Comparison of ENCODE assay signal across 9 cellular contexts in the genomic region with DNA sequence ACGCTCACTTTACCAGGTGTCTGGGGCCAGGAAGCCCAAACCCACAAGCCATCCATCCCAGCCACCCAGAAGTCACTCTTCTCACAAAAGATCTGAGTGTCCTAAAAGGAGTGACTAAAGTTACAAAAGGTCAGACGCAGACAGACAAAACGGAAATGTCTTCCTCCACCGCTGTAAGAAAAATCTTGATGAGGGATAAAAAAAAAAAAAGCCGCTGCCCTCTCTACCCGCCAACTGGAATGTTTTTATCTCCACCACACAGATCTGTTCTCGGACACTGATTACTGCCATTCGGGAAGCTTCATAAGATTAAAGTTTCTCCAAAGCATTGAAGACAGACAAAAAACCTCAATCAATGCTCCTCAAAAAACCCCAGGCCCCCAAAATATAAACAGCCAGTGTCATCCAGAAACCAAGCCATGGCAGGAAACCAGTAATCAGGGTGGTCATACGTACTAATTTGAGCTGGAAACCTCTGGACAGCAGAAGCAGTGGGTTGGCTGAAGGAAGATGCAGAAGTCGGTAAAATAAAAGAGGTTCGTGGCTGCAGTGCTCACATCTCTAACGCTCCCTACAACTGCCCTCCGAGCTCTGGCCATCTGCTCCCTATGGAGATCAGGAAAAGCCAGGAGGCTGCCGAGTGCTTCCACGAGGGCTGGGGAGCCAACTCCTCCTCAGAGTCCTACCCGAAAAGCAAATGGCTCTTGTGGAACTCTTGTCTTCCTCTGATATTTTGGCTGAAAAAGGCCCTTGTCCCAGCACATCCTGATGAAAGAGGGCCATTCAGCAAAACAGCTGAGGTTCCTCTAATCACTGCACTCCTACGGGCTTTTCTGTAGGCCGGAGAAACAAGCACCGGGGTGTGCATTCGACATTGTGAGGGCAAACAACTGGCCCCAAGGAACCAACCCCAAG. TPM values are rescaled to one million over a fixed set of nuclear protein-coding genes. Genes with fewer than 3 reads are reported as not detected.
DNase-seq lines count a peak whose midpoint lies in the region; ATAC-seq and TF ChIP-seq lines count a peak whose summit lies in the region.
"Had no signal": no experiment of that assay in that cellular context is flagged by ENCODE, and none has a peak within 500 bp of the region (broad histone marks: within the 10 kb centered on the region; RNA-seq: fewer than 3 reads in every experiment).

No MANE protein-coding gene starts in this region.

- POLR2A ChIA-PET in OCI-LY7 (lab: Charles Lee), result no interaction called here

- intact Hi-C loops in activated T-helper 2 cell treated with anti-CD3 and anti-CD28 coated beads, Interferon-gamma antibody, Interleukin-2, Interleukin-4, amounts not matched to agents 10 μg/mL and 5 μg/mL and 100 μg/mL, durations not matched to agents 14 hours and 24 hours and 36 hours (cut with micrococcal nuclease), result loop anchor here (10.0 kb wide), 1 partner anchor 268 kb away; the partner anchor contains the start of genes ALKBH2 and UNG
- intact Hi-C loops in OCI-LY7 (cut with micrococcal nuclease; ENCODE audit: unreplicated experiment), result no loop called here

- H3K36me3 ChIP-seq in OCI-LY7 (ENCODE audit: insufficient read depth, low read length), result peaks cover 5% of the 10 kb centered on the region; the same call in 1 of the 2 replicates

- CTCF ChIA-PET in OCI-LY7 (lab: Charles Lee; ENCODE audit: unreplicated experiment), result interaction anchor here (1.6 kb wide), 1 partner anchor 23 kb away, joined by 14 read pairs; no protein-coding TSS in a partner anchor

- no peaks in the 10 kb centered on the region for H3K9me2 ChIP-seq in OCI-LY7 (ENCODE audit: insufficient read depth, low read length)

- DNase-seq in HFFc6 (no peak), immature natural killer cell (no peak), NCI-H69 (lab: John Stamatoyannopoulos, UW) (no peak), OCI-LY7 (ENCODE audit: low spot score) (no peak), NOMO-1 treated with dmso at 0.1 percent for 144 hours (lab: John Stamatoyannopoulos, UW; ENCODE audit: unreplicated experiment) (no peak)
- no peak for DNase-seq in activated T-helper 2 cell treated with anti-CD3 and anti-CD28 coated beads, Interferon-gamma antibody, Interleukin-2, Interleukin-4, amounts not matched to agents 10 μg/mL and 5 μg/mL and 100 μg/mL, durations not matched to agents 14 hours and 24 hours and 36 hours (ENCODE audit: low spot score)
- DNase-seq in stimulated activated effector memory CD8-positive, alpha-beta T cell treated with anti-CD3 and anti-CD28 coated beads, Interleukin-12 subunit alpha, Interleukin-12 subunit beta, amount 100 ng/mL, for 72 hours (ENCODE audit: low spot score in 2 of 2), result no peak

- no peak; the same call in 1 of the 2 replicates for TF ChIP-seq CTCF in HFFc6 (IDR thresholded peaks at IDR 0.05)
- no peak for TF ChIP-seq CTCF in OCI-LY7 (conservative IDR thresholded peaks at IDR 0.05; ENCODE audit: low read length)

- no peak overlapping the region for H3K4me2 ChIP-seq in OCI-LY7 (ENCODE audit: low read length)

- no TSS peak for BruUV-seq in OCI-LY7 (replicated peaks; lab: Mats Ljungman, UMichigan)

- H3K27ac Mint-ChIP-seq in HFFc6, result peak overlapping the region; percentile 99
- peak overlapping the region; percentile 76 for H3K27ac Mint-ChIP-seq in activated T-helper 2 cell treated with anti-CD3 and anti-CD28 coated beads, Interferon-gamma antibody, Interleukin-2, Interleukin-4, amounts not matched to agents 10 μg/mL and 5 μg/mL and 100 μg/mL, durations not matched to agents 14 hours and 24 hours and 36 hours
- peak overlapping the region; percentile 93 to 97 (median 96) for H3K27ac Mint-ChIP-seq in immature natural killer cell
- peak overlapping the region; percentile 76 for H3K27ac Mint-ChIP-seq in stimulated activated effector memory CD8-positive, alpha-beta T cell treated with anti-CD3 and anti-CD28 coated beads, Interleukin-12 subunit alpha, Interleukin-12 subunit beta, amount 100 ng/mL, for 72 hours

- H3K27me3 Mint-ChIP-seq in HFFc6 (ENCODE audit: insufficient read depth) (peaks cover 4% of the 10 kb centered on the region), immature natural killer cell (ENCODE audit: low read depth in 3 of 3) (peaks cover 0 to 1% (median 0%) of the 10 kb centered on the region in 3 donors)
- no peaks in the 10 kb centered on the region for H3K27me3 Mint-ChIP-seq in activated T-helper 2 cell treated with anti-CD3 and anti-CD28 coated beads, Interferon-gamma antibody, Interleukin-2, Interleukin-4, amounts not matched to agents 10 μg/mL and 5 μg/mL and 100 μg/mL, durations not matched to agents 14 hours and 24 hours and 36 hours (ENCODE audit: low read depth)

- H3K36me3 Mint-ChIP-seq in HFFc6 (ENCODE audit: low read depth) (peaks cover 57% of the 10 kb centered on the region), immature natural killer cell (peaks cover 0 to 3% (median 3%) of the 10 kb centered on the region in 3 donors)
- peaks cover 61% of the 10 kb centered on the region for H3K36me3 Mint-ChIP-seq in activated T-helper 2 cell treated with anti-CD3 and anti-CD28 coated beads, Interferon-gamma antibody, Interleukin-2, Interleukin-4, amounts not matched to agents 10 μg/mL and 5 μg/mL and 100 μg/mL, durations not matched to agents 14 hours and 24 hours and 36 hours (ENCODE audit: low read depth)
- H3K36me3 Mint-ChIP-seq in stimulated activated effector memory CD8-positive, alpha-beta T cell treated with anti-CD3 and anti-CD28 coated beads, Interleukin-12 subunit alpha, Interleukin-12 subunit beta, amount 100 ng/mL, for 72 hours, result peaks cover 97% of the 10 kb centered on the region

- H2AFZ ChIP-seq in OCI-LY7 (ENCODE audit: low read length), result no peak overlapping the region

- H3K4me3 Mint-ChIP-seq in HFFc6 (peak overlapping the region; percentile 86), immature natural killer cell (peak overlapping the region; percentile 77 to 90 (median 78))
- peak overlapping the region; percentile 53 for H3K4me3 Mint-ChIP-seq in activated T-helper 2 cell treated with anti-CD3 and anti-CD28 coated beads, Interferon-gamma antibody, Interleukin-2, Interleukin-4, amounts not matched to agents 10 μg/mL and 5 μg/mL and 100 μg/mL, durations not matched to agents 14 hours and 24 hours and 36 hours (ENCODE audit: low read depth)
- H3K4me3 Mint-ChIP-seq in stimulated activated effector memory CD8-positive, alpha-beta T cell treated with anti-CD3 and anti-CD28 coated beads, Interleukin-12 subunit alpha, Interleukin-12 subunit beta, amount 100 ng/mL, for 72 hours, result peak overlapping the region; percentile 39

- H3K4me1 Mint-ChIP-seq in HFFc6 (ENCODE audit: low read depth) (peaks cover 97% of the 10 kb centered on the region), immature natural killer cell (peaks cover 83 to 96% of the 10 kb centered on the region in 2 donors)
- peaks cover 69% of the 10 kb centered on the region for H3K4me1 Mint-ChIP-seq in activated T-helper 2 cell treated with anti-CD3 and anti-CD28 coated beads, Interferon-gamma antibody, Interleukin-2, Interleukin-4, amounts not matched to agents 10 μg/mL and 5 μg/mL and 100 μg/mL, durations not matched to agents 14 hours and 24 hours and 36 hours (ENCODE audit: low read depth)
- peaks cover 63% of the 10 kb centered on the region for H3K4me1 Mint-ChIP-seq in stimulated activated effector memory CD8-positive, alpha-beta T cell treated with anti-CD3 and anti-CD28 coated beads, Interleukin-12 subunit alpha, Interleukin-12 subunit beta, amount 100 ng/mL, for 72 hours

- H3K9me3 Mint-ChIP-seq in HFFc6 (no peaks in the 10 kb centered on the region), immature natural killer cell (no peaks in the 10 kb centered on the region)
- H3K9me3 Mint-ChIP-seq in activated T-helper 2 cell treated with anti-CD3 and anti-CD28 coated beads, Interferon-gamma antibody, Interleukin-2, Interleukin-4, amounts not matched to agents 10 μg/mL and 5 μg/mL and 100 μg/mL, durations not matched to agents 14 hours and 24 hours and 36 hours, result no peaks in the 10 kb centered on the region
- H3K9me3 Mint-ChIP-seq in stimulated activated effector memory CD8-positive, alpha-beta T cell treated with anti-CD3 and anti-CD28 coated beads, Interleukin-12 subunit alpha, Interleukin-12 subunit beta, amount 100 ng/mL, for 72 hours, result no peaks in the 10 kb centered on the region

- peaks cover 7% of the 10 kb centered on the region for H3K4me1 ChIP-seq in OCI-LY7 (ENCODE audit: insufficient read depth, low read length, poor library complexity, severe bottlenecking)

- ATAC-seq in stimulated activated effector memory CD8-positive, alpha-beta T cell treated with anti-CD3 and anti-CD28 coated beads, Interleukin-12 subunit alpha, Interleukin-12 subunit beta, amount 100 ng/mL, for 72 hours, result peak; percentile 3
- ATAC-seq in HG03175 (IDR thresholded peaks at IDR 0.05; ENCODE audit: unreplicated experiment), result no peak

- H4K20me1 ChIP-seq in OCI-LY7 (ENCODE audit: insufficient read depth, low read length), result no peaks in the 10 kb centered on the region

- no peaks in the 10 kb centered on the region for H3K79me2 ChIP-seq in OCI-LY7 (ENCODE audit: insufficient read depth, low read depth, low read length)

- H3K9me3 ChIP-seq in OCI-LY7 (ENCODE audit: low read length), result no peaks in the 10 kb centered on the region

- H3K27ac ChIP-seq in OCI-LY7 (ENCODE audit: low read depth, low read length, poor library complexity, severe bottlenecking), result no peak overlapping the region

- no peak overlapping the region for H3K4me3 ChIP-seq in OCI-LY7 (ENCODE audit: low read depth, low read length, poor library complexity, severe bottlenecking)

RNA-seq across cellular contexts. Expression of gene SSH1, which starts 30.3 kb away (rescaled TPM):
- total RNA-seq in HFFc6 (2021; fragmentation: NEBNext Ultra II Directional; extraction: Animal tissue kit (Norgen Biotek cat#: 25700)), result 10 to 100 TPM; 75.8 to 96.2 (median 79.1) TPM
- total RNA-seq in activated T-helper 2 cell treated with anti-CD3 and anti-CD28 coated beads, Interferon-gamma antibody, Interleukin-2, Interleukin-4, amounts not matched to agents 10 μg/mL and 5 μg/mL and 100 μg/mL, durations not matched to agents 14 hours and 24 hours and 36 hours, result 39.8 and 48.1 TPM in 2 replicates
- 10 to 100 TPM in 2 of 3 donors, under 1 TPM in 1; 0.66 to 34.9 (median 11.9) TPM for polyA plus RNA-seq in immature natural killer cell
- total RNA-seq in OCI-LY7 (2014; rRNA removed; shearing (Covaris generic)), result 5.3 and 8.0 TPM in 2 replicates
- 16.6 and 17.2 TPM in 2 replicates for total RNA-seq in OCI-LY7 (2022)

RNA-seq across cellular contexts. Expression of gene DAO, which starts 52.8 kb away (rescaled TPM):
- not detected for total RNA-seq in HFFc6 (2021; fragmentation: NEBNext Ultra II Directional; extraction: Animal tissue kit (Norgen Biotek cat#: 25700))
- total RNA-seq in activated T-helper 2 cell treated with anti-CD3 and anti-CD28 coated beads, Interferon-gamma antibody, Interleukin-2, Interleukin-4, amounts not matched to agents 10 μg/mL and 5 μg/mL and 100 μg/mL, durations not matched to agents 14 hours and 24 hours and 36 hours, result not detected in 2 replicates
- not detected for polyA plus RNA-seq in immature natural killer cell
- not detected in 2 replicates for total RNA-seq in OCI-LY7 (2014; rRNA removed; shearing (Covaris generic))
- total RNA-seq in OCI-LY7 (2022), result not detected in 2 replicates
- total RNA-seq: NCI-H460 had no signal
